ENCODE assay signal across 18 cellular contexts in genomic region chr9:38385896-38386295, GRCh38. TPM values are rescaled to one million over a fixed set of nuclear protein-coding genes. Genes with fewer than 3 reads are reported as not detected.
DNase-seq lines count a peak whose midpoint lies in the region; ATAC-seq and TF ChIP-seq lines count a peak whose summit lies in the region.
"Had no signal": no experiment of that assay in that cellular context is flagged by ENCODE, and none has a peak within 500 bp of the region (broad histone marks: within the 10 kb centered on the region; RNA-seq: fewer than 3 reads in every experiment).

No MANE protein-coding gene starts in this region.

- 87 to 100% methylated on average over 3 of the region's 3 CpGs for WGBS in esophagus squamous epithelium, 2 donors
- WGBS in sigmoid colon, 2 donors = 69 to 86% methylated on average over 3 of the region's 3 CpGs

- POLR2A ChIA-PET in CD8-positive, alpha-beta T cell (lab: Charles Lee) = no interaction called here

- no peak for TF ChIP-seq CTCF in esophagus squamous epithelium (IDR thresholded peaks at IDR 0.05)
- no peak for TF ChIP-seq CTCF in sigmoid colon (IDR thresholded peaks at IDR 0.05)
- no peak for TF ChIP-seq CTCF in CD8-positive, alpha-beta T cell (IDR thresholded peaks at IDR 0.05)

- TF ChIP-seq POLR2A in esophagus squamous epithelium (IDR thresholded peaks at IDR 0.05) (no peak), sigmoid colon (IDR thresholded peaks at IDR 0.05) (no peak)

- CTCF ChIA-PET in CD8-positive, alpha-beta T cell (lab: Charles Lee) = interaction anchor here (1.3 kb wide), 1 partner anchor 13 kb away, joined by 3 read pairs; no protein-coding TSS in a partner anchor

- H3K4me1 Mint-ChIP-seq in CD8-positive, alpha-beta T cell (ENCODE audit: low read depth) = no peaks in the 10 kb centered on the region

- no peak for TF ChIP-seq EP300 in sigmoid colon (IDR thresholded peaks at IDR 0.05)

- no peaks in the 10 kb centered on the region for H3K36me3 Mint-ChIP-seq in CD8-positive, alpha-beta T cell

- intact Hi-C loops in esophagus squamous epithelium (cut with DNase I) = no loop called here
- intact Hi-C loops in sigmoid colon (cut with DNase I) = no loop called here
- intact Hi-C loops in CD8-positive, alpha-beta T cell (cut with DNase I, micrococcal nuclease) = no loop called here

- H3K9me3 ChIP-seq in SJCRH30 (replicated peaks) = peaks cover 8% of the 10 kb centered on the region
- H3K9me3 ChIP-seq in esophagus squamous epithelium = peaks cover 0 to 10% (median 0%) of the 10 kb centered on the region in 3 donors
- H3K9me3 ChIP-seq in sigmoid colon = no peaks in the 10 kb centered on the region
- no peaks in the 10 kb centered on the region for H3K9me3 ChIP-seq in CD8-positive, alpha-beta T cell (ENCODE audit: low read length)

- H3K27me3 ChIP-seq in SJCRH30 = no peaks in the 10 kb centered on the region
- H3K27me3 ChIP-seq in esophagus squamous epithelium = no peaks in the 10 kb centered on the region
- no peaks in the 10 kb centered on the region for H3K27me3 ChIP-seq in sigmoid colon
- no peaks in the 10 kb centered on the region for H3K27me3 ChIP-seq in CD8-positive, alpha-beta T cell (ENCODE audit: insufficient read depth, low read length)

- H3K4me3 Mint-ChIP-seq in CD8-positive, alpha-beta T cell = no peak overlapping the region

- no peak overlapping the region for H3K27ac Mint-ChIP-seq in CD8-positive, alpha-beta T cell

- no peak for ATAC-seq in CD8-positive, alpha-beta T cell
- ATAC-seq: A549 had no signal

- H3K27me3 Mint-ChIP-seq in CD8-positive, alpha-beta T cell (ENCODE audit: low read depth) = peaks cover 13% of the 10 kb centered on the region

- H3K36me3 ChIP-seq in SJCRH30 (no peaks in the 10 kb centered on the region), esophagus squamous epithelium (no peaks in the 10 kb centered on the region), sigmoid colon (no peaks in the 10 kb centered on the region)
- H3K36me3 ChIP-seq in CD8-positive, alpha-beta T cell (ENCODE audit: insufficient read depth, low read length) = no peaks in the 10 kb centered on the region

- no peak for DNase-seq in SJCRH30
- no peak for DNase-seq in esophagus squamous epithelium (lab: John Stamatoyannopoulos, UW)
- DNase-seq in mesenteric fat pad (ENCODE audit: low spot score) = peak; percentile 39
- peak; percentile 30 for DNase-seq in sigmoid colon
- DNase-seq in CD8-positive, alpha-beta T cell = no peak
- no peak for DNase-seq in NCI-H69 (lab: John Stamatoyannopoulos, UW)
- DNase-seq in stimulated activated CD4-positive, alpha-beta T cell treated with anti-CD3 and anti-CD28 coated beads, Interleukin-4, amount 100 ng/mL, for 4 hours = no peak
- DNase-seq in occipital lobe (lab: John Stamatoyannopoulos, UW) = no peak
- DNase-seq: COR-L47, H7, Karpas-422, MM.1S, NCI-H1105, NCI-H187, NCI-H446 treated with DMSO at 0.1 percent for 48 hours, NCI-H82 had no signal

- H3K27ac ChIP-seq in SJCRH30 (peak overlapping the region; percentile 93), esophagus squamous epithelium (peak overlapping the region in 3 of 4 donors; percentile 13 to 86 (median 54)), sigmoid colon (peak overlapping the region; percentile 64 to 97 (median 87))
- no peak overlapping the region for H3K27ac ChIP-seq in CD8-positive, alpha-beta T cell (ENCODE audit: low read depth, low read length)
- H3K27ac ChIP-seq: C4-2B had no signal

- H3K9me3 Mint-ChIP-seq in CD8-positive, alpha-beta T cell = no peaks in the 10 kb centered on the region

- no peak overlapping the region for H3K4me3 ChIP-seq in SJCRH30
- H3K4me3 ChIP-seq in esophagus squamous epithelium = no peak overlapping the region
- no peak overlapping the region for H3K4me3 ChIP-seq in sigmoid colon
- H3K4me3 ChIP-seq in CD8-positive, alpha-beta T cell (ENCODE audit: low read depth, low read length) = no peak overlapping the region
- H3K4me3 ChIP-seq: A549 had no signal

- peaks cover 83% of the 10 kb centered on the region for H3K4me1 ChIP-seq in SJCRH30
- H3K4me1 ChIP-seq in esophagus squamous epithelium = peaks cover 6 to 29% (median 6%) of the 10 kb centered on the region in 3 donors
- H3K4me1 ChIP-seq in sigmoid colon = peaks cover 0 to 64% (median 38%) of the 10 kb centered on the region in 4 donors
- H3K4me1 ChIP-seq in CD8-positive, alpha-beta T cell (ENCODE audit: insufficient read depth, low read length) = no peaks in the 10 kb centered on the region

RNA-seq across cellular contexts. Expression of gene ALDH1B1, which starts 6.6 kb away (rescaled TPM):
- total RNA-seq in SJCRH30 (2014; rRNA removed; shearing (Covaris generic)) = 80.3 and 80.8 TPM in 2 replicates
- 10 to 100 TPM in 2 of 4 donors, 1 to 10 TPM in 2; 1.6 to 23.7 (median 7.7) TPM for total RNA-seq in esophagus squamous epithelium
- 26.3 TPM for total RNA-seq in mesenteric fat pad
- 100 to 1,000 TPM in 2 of 4 donors, 10 to 100 TPM in 2; 35.7 to 162 (median 101) TPM for total RNA-seq in sigmoid colon
- polyA plus RNA-seq in sigmoid colon = 10 to 100 TPM; 19.2 to 45.0 (median 24.0) TPM
- total RNA-seq in CD8-positive, alpha-beta T cell = under 1 TPM; 0.50 to 0.71 TPM
- total RNA-seq in occipital lobe = 11.9 TPM

RNA-seq across cellular contexts. Expression of gene IGFBPL1, which starts 38.4 kb away (rescaled TPM):
- total RNA-seq in SJCRH30 (2014; rRNA removed; shearing (Covaris generic)) = 42.3 and 44.1 TPM in 2 replicates
- not detected for total RNA-seq in esophagus squamous epithelium
- total RNA-seq in mesenteric fat pad = not detected
- total RNA-seq in sigmoid colon = 1 to 10 TPM in 2 of 4 donors, under 1 TPM in 1, not detected in 1; 0.36 to 2.2 (median 1.4) TPM
- under 1 TPM in 1 of 3 donors, not detected in 2; 0.23 TPM for polyA plus RNA-seq in sigmoid colon
- total RNA-seq in CD8-positive, alpha-beta T cell = not detected
- total RNA-seq in occipital lobe = 67.1 TPM

Comparison
In these comparisons a context has a peak if more than half of its experiments do, and no peak if none do; other contexts are left out.
1. DNase-seq: peak in mesenteric fat pad (single experiment) and sigmoid colon (single experiment); none in SJCRH30 (0 of 2), esophagus squamous epithelium (single experiment), CD8-positive, alpha-beta T cell (0 of 7), NCI-H69 (single experiment), stimulated activated CD4-positive, alpha-beta T cell treated with anti-CD3 and anti-CD28 coated beads, Interleukin-4, amount 100 ng/mL, for 4 hours (0 of 2) and occipital lobe (single experiment).
2. RNA of gene IGFBPL1, which starts 38.4 kb away (total RNA-seq): 67.1 TPM in occipital lobe (single experiment) and 42.3 to 44.1 TPM in SJCRH30; 0.36 to 2.2 TPM in sigmoid colon, not detected in mesenteric fat pad (single experiment), not detected in esophagus squamous epithelium and not detected in CD8-positive, alpha-beta T cell; every median in the first group is over 10 times any median in the second.